Comparison of ENCODE assay signal across 23 cellular contexts in genomic region chr7:132488634-132489302, GRCh38.
DNase-seq lines count a peak whose midpoint lies in the region; ATAC-seq, FAIRE-seq and TF ChIP-seq lines count a peak whose summit lies in the region.
"Had no signal": no experiment of that assay in that cellular context is flagged by ENCODE, and none has a peak within 500 bp of the region (broad histone marks: within the 10 kb centered on the region; RNA-seq: fewer than 3 reads in every experiment).

No MANE protein-coding gene starts in this region.

- CTCF ChIA-PET in Caco-2 (lab: Charles Lee) = no interaction called here

- peaks cover 6% of the 10 kb centered on the region for H3K27me3 ChIP-seq in Caco-2 (replicated peaks; ENCODE audit: control insufficient read depth, insufficient read depth, low read length)

- H3K9me3 ChIP-seq in Caco-2 = no peaks in the 10 kb centered on the region

- peaks cover 14% of the 10 kb centered on the region for H3K9me3 Mint-ChIP-seq in activated naive CD8-positive, alpha-beta T cell treated with anti-CD3 and anti-CD28 coated beads, Interleukin-2, amount 10 ng/mL, durations not matched to agents 7 days and 5 days
- H3K9me3 Mint-ChIP-seq in activated naive CD8-positive, alpha-beta T cell treated with anti-CD3 and anti-CD28 coated beads, Interleukin-2, amount 50 U/mL, for 24 hours = no peaks in the 10 kb centered on the region
- H3K9me3 Mint-ChIP-seq in Caco-2 (ENCODE audit: unreplicated experiment) (no peaks in the 10 kb centered on the region), HFFc6 (no peaks in the 10 kb centered on the region)
- H3K9me3 Mint-ChIP-seq: endodermal cell had no signal

- no peak for TF ChIP-seq CTCF in fibroblast of the aortic adventitia (IDR thresholded peaks at IDR 0.05; ENCODE audit: insufficient read depth, low read length)
- no peak for TF ChIP-seq CTCF in Caco-2 (IDR thresholded peaks at IDR 0.05; ENCODE audit: insufficient read depth in 1 of 2, low read depth in 1 of 2, low read length in 1 of 2, severe bottlenecking in 1 of 2, unreplicated experiment in 1 of 2)
- no peak for TF ChIP-seq CTCF in D721Med (IDR thresholded peaks at IDR 0.05; ENCODE audit: insufficient read depth, missing control alignments)
- no peak for TF ChIP-seq CTCF in HFFc6 (IDR thresholded peaks at IDR 0.05)

- FAIRE-seq in D721Med (lab: Jason Lieb, UNC) = no peak
- FAIRE-seq: A204.1, GM18507, small intestine had no signal

- POLR2A ChIA-PET in activated naive CD8-positive, alpha-beta T cell treated with anti-CD3 and anti-CD28 coated beads, Interleukin-2, amount 10 ng/mL, durations not matched to agents 7 days and 5 days (lab: Charles Lee) = no interaction called here
- POLR2A ChIA-PET in Caco-2 (lab: Charles Lee) = no interaction called here

- peaks cover 57% of the 10 kb centered on the region for H3K36me3 Mint-ChIP-seq in activated naive CD8-positive, alpha-beta T cell treated with anti-CD3 and anti-CD28 coated beads, Interleukin-2, amount 10 ng/mL, durations not matched to agents 7 days and 5 days
- H3K36me3 Mint-ChIP-seq in activated naive CD8-positive, alpha-beta T cell treated with anti-CD3 and anti-CD28 coated beads, Interleukin-2, amount 50 U/mL, for 24 hours (ENCODE audit: low read depth) = no peaks in the 10 kb centered on the region
- H3K36me3 Mint-ChIP-seq in Caco-2 (ENCODE audit: insufficient read depth, unreplicated experiment) (no peaks in the 10 kb centered on the region), HFFc6 (ENCODE audit: low read depth) (no peaks in the 10 kb centered on the region)

- H3K36me3 ChIP-seq in Caco-2 (ENCODE audit: control insufficient read depth, insufficient read depth, low read length) = no peaks in the 10 kb centered on the region

- intact Hi-C loops in Caco-2 (cut with micrococcal nuclease; ENCODE audit: unreplicated experiment) = loop anchor here (2.0 kb wide), 1 partner anchor 60 kb away; no protein-coding TSS in a partner anchor

- DNase-seq in activated naive CD8-positive, alpha-beta T cell treated with anti-CD3 and anti-CD28 coated beads, Interleukin-2, amount 10 ng/mL, durations not matched to agents 7 days and 5 days = no peak
- no peak for DNase-seq in activated naive CD8-positive, alpha-beta T cell treated with anti-CD3 and anti-CD28 coated beads, Interleukin-2, amount 50 U/mL, for 24 hours
- DNase-seq in RPMI7951 (ENCODE audit: low read depth) (peak; percentile 89), fibroblast of the aortic adventitia (ENCODE audit: low read depth) (peak; percentile 25), Caco-2 (no peak), D721Med (ENCODE audit: insufficient read length, low spot score) (no peak), putamen (ENCODE audit: low spot score) (no peak), HFFc6 (no peak)
- DNase-seq: activated effector memory CD4-positive, alpha-beta T cell treated with Interleukin-2 at 50 U/mL for 16 hours; DMS53; endodermal cell; GM23248; hypothalamus; kidney glomerular epithelial cell; NCI-H1048; NCI-H2081 treated with DMSO at 0.1 percent for 48 hours; nephron progenitor cell; PC-3; small intestine; T-helper 9 cell had no signal

- ATAC-seq in activated naive CD8-positive, alpha-beta T cell treated with anti-CD3 and anti-CD28 coated beads, Interleukin-2, amount 10 ng/mL, durations not matched to agents 7 days and 5 days (ENCODE audit: low read depth) = no peak
- no peak for ATAC-seq in activated naive CD8-positive, alpha-beta T cell treated with anti-CD3 and anti-CD28 coated beads, Interleukin-2, amount 50 U/mL, for 24 hours
- ATAC-seq: PC-3 had no signal

- H3K27me3 Mint-ChIP-seq in activated naive CD8-positive, alpha-beta T cell treated with anti-CD3 and anti-CD28 coated beads, Interleukin-2, amount 10 ng/mL, durations not matched to agents 7 days and 5 days = no peaks in the 10 kb centered on the region
- H3K27me3 Mint-ChIP-seq in activated naive CD8-positive, alpha-beta T cell treated with anti-CD3 and anti-CD28 coated beads, Interleukin-2, amount 50 U/mL, for 24 hours = no peaks in the 10 kb centered on the region
- H3K27me3 Mint-ChIP-seq in Caco-2 (ENCODE audit: insufficient read depth, unreplicated experiment) (peaks cover 43% of the 10 kb centered on the region), HFFc6 (ENCODE audit: insufficient read depth) (peaks cover 26% of the 10 kb centered on the region)

- no TSS peak for BruUV-seq in Caco-2 (replicated peaks; lab: Mats Ljungman, UMichigan)

- no peaks in the 10 kb centered on the region for H3K4me1 ChIP-seq in Caco-2

- H3K4me1 Mint-ChIP-seq in activated naive CD8-positive, alpha-beta T cell treated with anti-CD3 and anti-CD28 coated beads, Interleukin-2, amount 10 ng/mL, durations not matched to agents 7 days and 5 days = peaks cover 63% of the 10 kb centered on the region
- H3K4me1 Mint-ChIP-seq in activated naive CD8-positive, alpha-beta T cell treated with anti-CD3 and anti-CD28 coated beads, Interleukin-2, amount 50 U/mL, for 24 hours = peaks cover 48% of the 10 kb centered on the region
- H3K4me1 Mint-ChIP-seq in Caco-2 (ENCODE audit: low read depth, unreplicated experiment) (no peaks in the 10 kb centered on the region), HFFc6 (ENCODE audit: low read depth) (peaks cover 13% of the 10 kb centered on the region)
- H3K4me1 Mint-ChIP-seq: endodermal cell had no signal

- no peak overlapping the region for H3K4me3 Mint-ChIP-seq in activated naive CD8-positive, alpha-beta T cell treated with anti-CD3 and anti-CD28 coated beads, Interleukin-2, amount 10 ng/mL, durations not matched to agents 7 days and 5 days
- H3K4me3 Mint-ChIP-seq in activated naive CD8-positive, alpha-beta T cell treated with anti-CD3 and anti-CD28 coated beads, Interleukin-2, amount 50 U/mL, for 24 hours = no peak overlapping the region
- H3K4me3 Mint-ChIP-seq in Caco-2 (ENCODE audit: unreplicated experiment) (no peak overlapping the region), HFFc6 (no peak overlapping the region)
- H3K4me3 Mint-ChIP-seq: endodermal cell, nephron progenitor cell had no signal

- peak overlapping the region; percentile 40 for H3K27ac Mint-ChIP-seq in activated naive CD8-positive, alpha-beta T cell treated with anti-CD3 and anti-CD28 coated beads, Interleukin-2, amount 10 ng/mL, durations not matched to agents 7 days and 5 days
- no peak overlapping the region for H3K27ac Mint-ChIP-seq in activated naive CD8-positive, alpha-beta T cell treated with anti-CD3 and anti-CD28 coated beads, Interleukin-2, amount 50 U/mL, for 24 hours
- H3K27ac Mint-ChIP-seq in Caco-2 (ENCODE audit: unreplicated experiment) (no peak overlapping the region), HFFc6 (no peak overlapping the region)
- H3K27ac Mint-ChIP-seq: endodermal cell, nephron progenitor cell, progenitor cell of endocrine pancreas had no signal

- H3K4me3 ChIP-seq in fibroblast of the aortic adventitia (ENCODE audit: low read depth, low read length) (no peak overlapping the region), Caco-2 (ENCODE audit: low read depth, low read length) (no peak overlapping the region)
- H3K4me3 ChIP-seq: GM23248 had no signal

Comparison
In these comparisons a context has a peak if more than half of its experiments do, and no peak if none do; other contexts are left out.
1. DNase-seq: peak in RPMI7951 (single experiment) and fibroblast of the aortic adventitia (single experiment); none in activated naive CD8-positive, alpha-beta T cell treated with anti-CD3 and anti-CD28 coated beads, Interleukin-2, amount 10 ng/mL, durations not matched to agents 7 days and 5 days (single experiment), activated naive CD8-positive, alpha-beta T cell treated with anti-CD3 and anti-CD28 coated beads, Interleukin-2, amount 50 U/mL, for 24 hours (single experiment), Caco-2 (0 of 2), D721Med (single experiment), putamen (single experiment) and HFFc6 (single experiment).